ENCODE assay signal across 8 cellular contexts in genomic region chr5:115625579-115626443, GRCh38. TPM values are rescaled to one million over a fixed set of nuclear protein-coding genes. Genes with fewer than 3 reads are reported as not detected.
DNase-seq lines count a peak whose midpoint lies in the region; ATAC-seq and TF ChIP-seq lines count a peak whose summit lies in the region.

Gene TMED7 (minus strand): TSS chr5:115626036. CDS start chr5:115625792, 244 bp downstream.

- H3K36me3 Mint-ChIP-seq in activated naive CD4-positive, alpha-beta T cell treated with anti-CD3 and anti-CD28 coated beads, Interleukin-2, amount 50 U/mL, for 24 hours = peaks cover 2% of the 10 kb centered on the region

- H3K27ac Mint-ChIP-seq in activated naive CD4-positive, alpha-beta T cell treated with anti-CD3 and anti-CD28 coated beads, Interleukin-2, amount 50 U/mL, for 24 hours = peak within 1 kb of the TSS; percentile 97

- 0 out of 2 replicates have a peak, but pooled peaks cover 1% of the 10 kb centered on the region for H3K36me3 ChIP-seq in GM06990 (ENCODE audit: control insufficient read depth, insufficient read depth, low read length)

- H3K4me1 Mint-ChIP-seq in activated naive CD4-positive, alpha-beta T cell treated with anti-CD3 and anti-CD28 coated beads, Interleukin-2, amount 50 U/mL, for 24 hours = peaks cover 34% of the 10 kb centered on the region

- no peaks in the 10 kb centered on the region for H3K9me3 Mint-ChIP-seq in activated naive CD4-positive, alpha-beta T cell treated with anti-CD3 and anti-CD28 coated beads, Interleukin-2, amount 50 U/mL, for 24 hours

- H3K4me3 ChIP-seq in GM06990 (replicated peaks; ENCODE audit: low read depth, low read length) = peak within 1 kb of the TSS; percentile 93

- TF ChIP-seq CTCF in GM06990 (IDR thresholded peaks at IDR 0.05; ENCODE audit: insufficient read depth, low read length, poor library complexity, severe bottlenecking) = no peak

- ATAC-seq in HG02588 (IDR thresholded peaks at IDR 0.05; ENCODE audit: unreplicated experiment) = peak; percentile 93
- peak; percentile 97 for ATAC-seq in SK-N-SH treated with all-trans-retinoic acid at 6 μM for 48 hours

- no peaks in the 10 kb centered on the region for H3K27me3 Mint-ChIP-seq in activated naive CD4-positive, alpha-beta T cell treated with anti-CD3 and anti-CD28 coated beads, Interleukin-2, amount 50 U/mL, for 24 hours

- DNase-seq in GM06990 (ENCODE audit: extremely low read depth, insufficient read length) (peak; percentile 99), NCI-H1092 (lab: John Stamatoyannopoulos, UW) (peak; percentile 94), glomerular endothelial cell (ENCODE audit: extremely low read depth, low read depth, low spot score) (peak; percentile 67), occipital lobe (lab: John Stamatoyannopoulos, UW) (peak; percentile 99)

- peak within 1 kb of the TSS; percentile 65 for H3K27ac ChIP-seq in temporal lobe (ENCODE audit: low read depth, low read length)

- no peaks in the 10 kb centered on the region for H3K27me3 ChIP-seq in GM06990 (replicated peaks; ENCODE audit: control insufficient read depth, insufficient read depth, low read length)

- no peak within 1 kb of the TSS for H3K4me3 Mint-ChIP-seq in activated naive CD4-positive, alpha-beta T cell treated with anti-CD3 and anti-CD28 coated beads, Interleukin-2, amount 50 U/mL, for 24 hours

TF ChIP-seq in SK-N-SH treated with all-trans-retinoic acid at 6 μM for 48 hours, 23 proteins besides CTCF, POLR2A, EP300 and RAD21:
- TF ChIP-seq ZNF8 (CRISPR knock-in tag; IDR thresholded peaks at IDR 0.05) (no peak), ARNTL (CRISPR knock-in tag; IDR thresholded peaks at IDR 0.05; ENCODE audit: borderline replicate concordance, low read depth) (no peak), PPARA (CRISPR knock-in tag; IDR thresholded peaks at IDR 0.05; ENCODE audit: borderline replicate concordance) (no peak), SNAI2 (CRISPR knock-in tag; IDR thresholded peaks at IDR 0.05) (no peak), ZNF70 (CRISPR knock-in tag; IDR thresholded peaks at IDR 0.05) (no peak), CSRNP3 (CRISPR knock-in tag; IDR thresholded peaks at IDR 0.05) (no peak), BACH2 (CRISPR knock-in tag; IDR thresholded peaks at IDR 0.05; ENCODE audit: borderline replicate concordance) (no peak)
- TF ChIP-seq, protein P1, sequence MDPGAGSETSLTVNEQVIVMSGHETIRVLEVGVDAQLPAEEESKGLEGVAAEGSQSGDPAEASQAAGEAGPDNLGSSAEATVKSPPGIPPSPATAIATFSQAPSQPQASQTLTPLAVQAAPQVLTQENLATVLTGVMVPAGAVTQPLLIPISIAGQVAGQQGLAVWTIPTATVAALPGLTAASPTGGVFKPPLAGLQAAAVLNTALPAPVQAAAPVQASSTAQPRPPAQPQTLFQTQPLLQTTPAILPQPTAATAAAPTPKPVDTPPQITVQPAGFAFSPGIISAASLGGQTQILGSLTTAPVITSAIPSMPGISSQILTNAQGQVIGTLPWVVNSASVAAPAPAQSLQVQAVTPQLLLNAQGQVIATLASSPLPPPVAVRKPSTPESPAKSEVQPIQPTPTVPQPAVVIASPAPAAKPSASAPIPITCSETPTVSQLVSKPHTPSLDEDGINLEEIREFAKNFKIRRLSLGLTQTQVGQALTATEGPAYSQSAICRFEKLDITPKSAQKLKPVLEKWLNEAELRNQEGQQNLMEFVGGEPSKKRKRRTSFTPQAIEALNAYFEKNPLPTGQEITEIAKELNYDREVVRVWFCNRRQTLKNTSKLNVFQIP (CRISPR knock-in tag; IDR thresholded peaks at IDR 0.05; ENCODE audit: borderline replicate concordance, low read depth) = no peak
- TF ChIP-seq, protein P2, sequence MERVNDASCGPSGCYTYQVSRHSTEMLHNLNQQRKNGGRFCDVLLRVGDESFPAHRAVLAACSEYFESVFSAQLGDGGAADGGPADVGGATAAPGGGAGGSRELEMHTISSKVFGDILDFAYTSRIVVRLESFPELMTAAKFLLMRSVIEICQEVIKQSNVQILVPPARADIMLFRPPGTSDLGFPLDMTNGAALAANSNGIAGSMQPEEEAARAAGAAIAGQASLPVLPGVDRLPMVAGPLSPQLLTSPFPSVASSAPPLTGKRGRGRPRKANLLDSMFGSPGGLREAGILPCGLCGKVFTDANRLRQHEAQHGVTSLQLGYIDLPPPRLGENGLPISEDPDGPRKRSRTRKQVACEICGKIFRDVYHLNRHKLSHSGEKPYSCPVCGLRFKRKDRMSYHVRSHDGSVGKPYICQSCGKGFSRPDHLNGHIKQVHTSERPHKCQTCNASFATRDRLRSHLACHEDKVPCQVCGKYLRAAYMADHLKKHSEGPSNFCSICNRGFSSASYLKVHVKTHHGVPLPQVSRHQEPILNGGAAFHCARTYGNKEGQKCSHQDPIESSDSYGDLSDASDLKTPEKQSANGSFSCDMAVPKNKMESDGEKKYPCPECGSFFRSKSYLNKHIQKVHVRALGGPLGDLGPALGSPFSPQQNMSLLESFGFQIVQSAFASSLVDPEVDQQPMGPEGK (CRISPR knock-in tag; IDR thresholded peaks at IDR 0.05; ENCODE audit: borderline replicate concordance) = no peak

RNA-seq across cellular contexts. Expression of gene TMED7, which starts in this region (rescaled TPM):
- 73.2 and 110 TPM in 2 replicates for total RNA-seq in glomerular endothelial cell
- total RNA-seq in occipital lobe = 125 TPM
- total RNA-seq in temporal lobe = 72.3 TPM

Comparison
In these comparisons a context has a peak if more than half of its experiments do, and no peak if none do; other contexts are left out.
1. Peak in every context shown above with its lines: DNase-seq, ATAC-seq, H3K4me3 ChIP-seq and H3K27ac ChIP-seq.